In genomic region chr2:100891911-100892642, GRCh38 we compare ENCODE assay signal across 1 cellular context.
A peak's percentile ranks its signal among the peaks of the same experiment; 100 is the strongest.
TF ChIP-seq lines count a peak whose summit lies in the region.

No MANE protein-coding gene starts in this region.

TF ChIP-seq in K562, 482 proteins besides CTCF, POLR2A, EP300 and RAD21 (continued from another document):
- TF ChIP-seq MNT (conservative IDR thresholded peaks at IDR 0.05) (peak in 1 of 2 experiments; percentile 43; a peak in 1 of 4 replicates), MXI1 (IDR thresholded peaks at IDR 0.05; ENCODE audit: low read depth, low read length) (no peak), MTA2 (IDR thresholded peaks at IDR 0.05; ENCODE audit: low read depth) (peak; percentile 68), MEIS2 (IDR thresholded peaks at IDR 0.05; ENCODE audit: partially characterized antibody) (peak; percentile 96), SOX6 (IDR thresholded peaks at IDR 0.05) (peak; percentile 77), ZBTB1 (CRISPR knock-in tag; IDR thresholded peaks at IDR 0.05; ENCODE audit: borderline replicate concordance, low read depth) (no peak), JUND (IDR thresholded peaks at IDR 0.05; ENCODE audit: borderline replicate concordance, low read depth, low read length) (peak; percentile 90), JUND (tag; IDR thresholded peaks at IDR 0.05; ENCODE audit: borderline replicate concordance, low read depth, low read length) (peak; percentile 92; the same call in 2 of the 3 replicates), DEAF1 (CRISPR knock-in tag; IDR thresholded peaks at IDR 0.05) (no peak), ZNF655 (CRISPR knock-in tag; IDR thresholded peaks at IDR 0.05) (no peak), BHLHE40 (IDR thresholded peaks at IDR 0.05; ENCODE audit: low read length) (no peak; the same call in 1 of the 2 replicates), MLLT1 (IDR thresholded peaks at IDR 0.05) (peak in 1 of 2 experiments; percentile 46; a peak in 1 of 4 replicates), STAT5A (IDR thresholded peaks at IDR 0.05; ENCODE audit: borderline replicate concordance, low read length) (peak; percentile 95), OTX1 (CRISPR knock-in tag; IDR thresholded peaks at IDR 0.05) (no peak), HDAC3 (IDR thresholded peaks at IDR 0.05; ENCODE audit: borderline replicate concordance, partially characterized antibody) (peak; percentile 62), ZNF589 (CRISPR knock-in tag; IDR thresholded peaks at IDR 0.05; ENCODE audit: low read depth) (0 out of 2 replicates have a peak, but pooled peaks have one; percentile 75), CTCFL (IDR thresholded peaks at IDR 0.05; ENCODE audit: borderline replicate concordance, insufficient read depth, low read depth, low read length, poor library complexity, severe bottlenecking) (no peak), NFRKB (IDR thresholded peaks at IDR 0.05; ENCODE audit: low read depth) (0 out of 2 replicates have a peak, but pooled peaks have one; percentile 53), NCOA6 (IDR thresholded peaks at IDR 0.05) (no peak), PHTF2 (CRISPR knock-in tag; IDR thresholded peaks at IDR 0.05) (no peak), BACH1 (tag; IDR thresholded peaks at IDR 0.05) (peak; percentile 67; the same call in 1 of the 2 replicates), NONO (IDR thresholded peaks at IDR 0.05; ENCODE audit: low read depth in 2 of 2, low read length in 1 of 2) (no peak), ARID1B (IDR thresholded peaks at IDR 0.05) (peak; percentile 93), KLF10 (CRISPR knock-in tag; IDR thresholded peaks at IDR 0.05) (no peak), THRB (CRISPR knock-in tag; conservative IDR thresholded peaks at IDR 0.05) (no peak), ZNF41 (CRISPR knock-in tag; conservative IDR thresholded peaks at IDR 0.05) (no peak), EGR1 (conservative IDR thresholded peaks at IDR 0.05) (peak; percentile 25; the same call in 1 of the 2 replicates), ZNF766 (CRISPR knock-in tag; conservative IDR thresholded peaks at IDR 0.05) (peak; percentile 76; the same call in 1 of the 2 replicates), BRF2 (IDR thresholded peaks at IDR 0.05; ENCODE audit: borderline replicate concordance, insufficient read depth, insufficient read length) (no peak), THAP12 (CRISPR knock-in tag; IDR thresholded peaks at IDR 0.05) (no peak), CXXC5 (CRISPR knock-in tag; IDR thresholded peaks at IDR 0.05) (peak; percentile 56), ZNF561 (CRISPR knock-in tag; conservative IDR thresholded peaks at IDR 0.05) (no peak), NR3C1 (CRISPR knock-in tag; IDR thresholded peaks at IDR 0.05) (no peak), ZNF316 (IDR thresholded peaks at IDR 0.05) (peak; percentile 86), FOS (IDR thresholded peaks at IDR 0.05; ENCODE audit: extremely low read depth, insufficient read length) (peak; percentile 4), PBX2 (CRISPR knock-in tag; IDR thresholded peaks at IDR 0.05; ENCODE audit: low read depth) (no peak), PBX2 (tag; conservative IDR thresholded peaks at IDR 0.05; ENCODE audit: low read depth) (peak; percentile 89), ZNF24 (IDR thresholded peaks at IDR 0.05) (peak; percentile 39; the same call in 1 of the 2 replicates), ATF3 (IDR thresholded peaks at IDR 0.05) (peak; percentile 85), ATF3 (CRISPR knock-in tag; conservative IDR thresholded peaks at IDR 0.05) (0 out of 2 replicates have a peak, but pooled peaks have one; percentile 24), GATAD2A (IDR thresholded peaks at IDR 0.05) (peak; percentile 64; the same call in 1 of the 2 replicates)
